Comparison of ENCODE assay signal across 15 cellular contexts in the genomic region with DNA sequence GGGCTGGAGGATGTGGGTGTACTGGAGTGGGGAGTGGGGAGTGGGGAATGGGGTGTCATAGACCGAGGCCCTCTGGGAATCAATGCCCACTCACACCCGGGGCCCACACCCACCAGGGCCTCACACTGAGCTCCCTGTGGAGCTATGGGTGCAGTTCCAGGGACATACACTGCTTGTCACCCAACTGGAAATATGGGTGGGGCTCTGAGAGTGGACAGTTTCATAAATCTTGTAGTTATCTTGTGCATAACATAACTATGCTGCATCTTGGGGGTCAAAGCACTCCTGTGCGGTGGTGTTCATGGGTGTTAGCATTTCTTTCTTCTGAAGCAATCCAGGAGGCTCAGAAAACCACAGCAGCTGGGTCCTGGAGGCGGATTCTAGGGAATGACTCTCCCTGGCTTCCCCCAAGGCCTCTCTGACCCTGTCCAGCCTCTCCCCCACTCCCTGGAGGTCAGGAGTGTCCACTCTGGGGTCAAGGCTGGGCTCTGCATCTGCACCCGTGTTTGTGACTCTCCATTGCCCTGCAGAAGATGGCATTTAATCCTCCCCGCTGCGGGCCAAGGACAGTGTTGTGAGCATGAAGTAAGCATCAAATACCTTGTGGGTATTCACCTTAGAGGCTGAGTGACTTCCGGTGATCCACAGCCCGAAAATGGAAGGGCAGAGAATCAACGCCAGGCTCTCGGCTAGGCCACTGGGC.
DNase-seq lines count a peak whose midpoint lies in the region; ATAC-seq and TF ChIP-seq lines count a peak whose summit lies in the region.
"Had no signal": no experiment of that assay in that cellular context is flagged by ENCODE, and none has a peak within 500 bp of the region (broad histone marks: within the 10 kb centered on the region; RNA-seq: fewer than 3 reads in every experiment).

No MANE protein-coding gene starts in this region.

- H3K4me1 ChIP-seq in SJCRH30: peaks cover 10% of the 10 kb centered on the region; the same call in 1 of the 2 replicates
- H3K4me1 ChIP-seq in mucosa of descending colon (ENCODE audit: low read depth): peaks cover 9% of the 10 kb centered on the region
- H3K4me1 ChIP-seq in spleen: peaks cover 0 to 20% (median 14%) of the 10 kb centered on the region in 6 donors

- WGBS in spleen, 5 donors: 60 to 79% (median 72%) methylated on average over 11 of the region's 11 CpGs

- peaks cover 11 to 15% (median 13%) of the 10 kb centered on the region in 3 donors for H3K27me3 Mint-ChIP-seq in CD14-positive monocyte (ENCODE audit: low read depth in 3 of 3)
- H3K27me3 Mint-ChIP-seq in activated T-cell treated with anti-CD3 and anti-CD28 coated beads, Interleukin-2, amount 50 U/mL, for 72 hours (ENCODE audit: low read depth): peaks cover 27% of the 10 kb centered on the region

- intact Hi-C loops in CD14-positive monocyte (cut with micrococcal nuclease) (no loop called here), mucosa of descending colon (cut with DNase I, micrococcal nuclease) (no loop called here), spleen (cut with DNase I; ENCODE audit: low total_unique reads) (no loop called here)

- no peak overlapping the region for H3K4me3 Mint-ChIP-seq in CD14-positive monocyte
- H3K4me3 Mint-ChIP-seq in activated T-cell treated with anti-CD3 and anti-CD28 coated beads, Interleukin-2, amount 50 U/mL, for 72 hours: no peak overlapping the region
- H3K4me3 Mint-ChIP-seq: B cell; CD4-positive, alpha-beta memory T cell; HFFc6 had no signal

- no peaks in the 10 kb centered on the region for H3K36me3 Mint-ChIP-seq in CD14-positive monocyte
- no peaks in the 10 kb centered on the region for H3K36me3 Mint-ChIP-seq in activated T-cell treated with anti-CD3 and anti-CD28 coated beads, Interleukin-2, amount 50 U/mL, for 72 hours (ENCODE audit: insufficient read depth in 2 of 2)
- H3K36me3 Mint-ChIP-seq: CD4-positive, alpha-beta memory T cell had no signal

- no peak for TF ChIP-seq POLR2A in spleen (IDR thresholded peaks at IDR 0.05)

- H3K27ac ChIP-seq in SJCRH30 (peak overlapping the region; percentile 50), spleen (no peak overlapping the region)

- H3K9me3 ChIP-seq in SJCRH30 (replicated peaks) (no peaks in the 10 kb centered on the region), mucosa of descending colon (no peaks in the 10 kb centered on the region), spleen (no peaks in the 10 kb centered on the region)

- H3K4me1 Mint-ChIP-seq in CD14-positive monocyte: peaks cover 16% of the 10 kb centered on the region
- H3K4me1 Mint-ChIP-seq in activated T-cell treated with anti-CD3 and anti-CD28 coated beads, Interleukin-2, amount 50 U/mL, for 72 hours (ENCODE audit: low read depth): no peaks in the 10 kb centered on the region

- TF ChIP-seq CTCF in CD14-positive monocyte (IDR thresholded peaks at IDR 0.05): no peak
- TF ChIP-seq CTCF in mucosa of descending colon (IDR thresholded peaks at IDR 0.05): no peak
- no peak for TF ChIP-seq CTCF in spleen (IDR thresholded peaks at IDR 0.05 in 8 of 11, conservative IDR thresholded peaks at IDR 0.05 in 3 of 11)

- no peak overlapping the region for H3K4me3 ChIP-seq in SJCRH30
- no peak overlapping the region for H3K4me3 ChIP-seq in mucosa of descending colon
- H3K4me3 ChIP-seq in spleen: no peak overlapping the region
- H3K4me3 ChIP-seq: GM12878 had no signal

- ATAC-seq in mucosa of descending colon: no peak
- ATAC-seq in activated T-cell treated with anti-CD3 and anti-CD28 coated beads, Interleukin-2, amount 50 U/mL, for 72 hours (replicated peaks in 1 of 2): no peak
- ATAC-seq: GM12878, HepG2 had no signal

- H3K27ac Mint-ChIP-seq in CD14-positive monocyte: no peak overlapping the region
- H3K27ac Mint-ChIP-seq in activated T-cell treated with anti-CD3 and anti-CD28 coated beads, Interleukin-2, amount 50 U/mL, for 72 hours: no peak overlapping the region
- H3K27ac Mint-ChIP-seq: B cell, HFFc6 had no signal

- H3K36me3 ChIP-seq in SJCRH30: no peaks in the 10 kb centered on the region
- no peaks in the 10 kb centered on the region for H3K36me3 ChIP-seq in mucosa of descending colon (ENCODE audit: low read depth)
- H3K36me3 ChIP-seq in spleen: no peaks in the 10 kb centered on the region

- no peaks in the 10 kb centered on the region for H3K27me3 ChIP-seq in SJCRH30
- H3K27me3 ChIP-seq in spleen (replicated peaks in 1 of 7): peaks cover 0 to 44% (median 0%) of the 10 kb centered on the region in 7 donors

- DNase-seq in CD14-positive monocyte (ENCODE audit: low spot score): peak; percentile 9
- DNase-seq in SJCRH30: peak; percentile 35 to 48
- DNase-seq in mucosa of descending colon: peak in 2 of 3 donors; percentile 13 to 29
- DNase-seq in spleen: peak; percentile 65
- no peak for DNase-seq in nucleus accumbens (lab: John Stamatoyannopoulos, UW)
- no peak for DNase-seq in activated T-cell treated with anti-CD3 and anti-CD28 coated beads, Interleukin-2, amount 50 U/mL, for 72 hours
- DNase-seq in SHP77 (lab: John Stamatoyannopoulos, UW): no peak
- no peak for DNase-seq in OCI-M2 (lab: John Stamatoyannopoulos, UW; ENCODE audit: unreplicated experiment)
- DNase-seq: C1 segment of cervical spinal cord; CD4-positive, alpha-beta memory T cell; HCEC 1CT; HFFc6 had no signal

- H3K9me3 Mint-ChIP-seq in CD14-positive monocyte: peaks cover 0 to 4% (median 0%) of the 10 kb centered on the region in 7 donors
- H3K9me3 Mint-ChIP-seq in activated T-cell treated with anti-CD3 and anti-CD28 coated beads, Interleukin-2, amount 50 U/mL, for 72 hours: peaks cover 0 to under 1% of the 10 kb centered on the region in 2 donors

Comparison
In these comparisons a context has a peak if more than half of its experiments do, and no peak if none do; other contexts are left out.
1. DNase-seq: peak in CD14-positive monocyte (single experiment), SJCRH30 (2 of 2), mucosa of descending colon (2 of 3) and spleen (single experiment); none in nucleus accumbens (0 of 56), activated T-cell treated with anti-CD3 and anti-CD28 coated beads, Interleukin-2, amount 50 U/mL, for 72 hours (0 of 2), SHP77 (0 of 2) and OCI-M2 (single experiment).